In genomic region chr2:12284037-12284436, GRCh38 we compare ENCODE assay signal across 15 cellular contexts.
DNase-seq lines count a peak whose midpoint lies in the region; FAIRE-seq and TF ChIP-seq lines count a peak whose summit lies in the region.
"Had no signal": no experiment of that assay in that cellular context is flagged by ENCODE, and none has a peak within 500 bp of the region (broad histone marks: within the 10 kb centered on the region; RNA-seq: fewer than 3 reads in every experiment).

No MANE protein-coding gene starts in this region.

- peaks cover 2% of the 10 kb centered on the region for H3K27me3 ChIP-seq in mammary epithelial cell (ENCODE audit: insufficient read depth, low read length)
- peaks cover 4% of the 10 kb centered on the region for H3K27me3 ChIP-seq in astrocyte (ENCODE audit: insufficient read depth, low read length)
- H3K27me3 ChIP-seq in tibial nerve = no peaks in the 10 kb centered on the region
- H3K27me3 ChIP-seq: BE2C had no signal

- H3K4me1 ChIP-seq in mammary epithelial cell (ENCODE audit: insufficient read depth, low read length) (peaks cover 21% of the 10 kb centered on the region), astrocyte (ENCODE audit: insufficient read depth, low read length) (peaks cover 2% of the 10 kb centered on the region), tibial nerve (no peaks in the 10 kb centered on the region)

- peaks cover 34% of the 10 kb centered on the region for H3K4me1 Mint-ChIP-seq in MCF 10A (ENCODE audit: insufficient read depth, unreplicated experiment)
- no peaks in the 10 kb centered on the region for H3K4me1 Mint-ChIP-seq in astrocyte (ENCODE audit: low read depth, unreplicated experiment)
- H3K4me1 Mint-ChIP-seq in endothelial cell (ENCODE audit: unreplicated experiment) = no peaks in the 10 kb centered on the region

- H3K9me3 Mint-ChIP-seq in MCF 10A (ENCODE audit: unreplicated experiment) (no peaks in the 10 kb centered on the region), astrocyte (ENCODE audit: unreplicated experiment) (no peaks in the 10 kb centered on the region), endothelial cell (ENCODE audit: unreplicated experiment) (no peaks in the 10 kb centered on the region)
- H3K9me3 Mint-ChIP-seq: CD4-positive, alpha-beta memory T cell; HFFc6 had no signal

- H3K9ac ChIP-seq in mammary epithelial cell (ENCODE audit: insufficient read depth, low read length) (no peak overlapping the region), astrocyte (ENCODE audit: low read length) (no peak overlapping the region)

- no peak for DNase-seq in MCF 10A (ENCODE audit: unreplicated experiment)
- DNase-seq in mammary epithelial cell = no peak
- peak; percentile 51 for DNase-seq in astrocyte (ENCODE audit: low read depth)
- peak; percentile 51 for DNase-seq in fibroblast of mammary gland (ENCODE audit: low read depth)
- DNase-seq in endothelial cell (ENCODE audit: low spot score) = no peak
- no peak for DNase-seq in GM10248 (ENCODE audit: extremely low spot score)
- DNase-seq in tibial nerve (ENCODE audit: low spot score in 2 of 2) = no peak
- DNase-seq: BE2C; CD4-positive, alpha-beta memory T cell; DMS79; HFFc6 had no signal

- H3K79me2 ChIP-seq in mammary epithelial cell (ENCODE audit: insufficient read depth, low read length) (no peaks in the 10 kb centered on the region), astrocyte (ENCODE audit: insufficient read depth, low read length) (no peaks in the 10 kb centered on the region)

- no peaks in the 10 kb centered on the region for H3K27me3 Mint-ChIP-seq in MCF 10A (ENCODE audit: insufficient read depth, unreplicated experiment)
- no peaks in the 10 kb centered on the region for H3K27me3 Mint-ChIP-seq in astrocyte (ENCODE audit: low read depth, unreplicated experiment)
- H3K27me3 Mint-ChIP-seq in endothelial cell (ENCODE audit: unreplicated experiment) = no peaks in the 10 kb centered on the region
- H3K27me3 Mint-ChIP-seq: CD4-positive, alpha-beta memory T cell had no signal

- 84% methylated on average over 5 of the region's 5 CpGs for WGBS in mammary epithelial cell (ENCODE audit: low coverage, missing lambda C conversion rate)
- 58 to 75% methylated on average over 5 of the region's 5 CpGs for WGBS in tibial nerve, 2 donors

- intact Hi-C loops in MCF 10A (cut with micrococcal nuclease) = loop anchor here (10.0 kb wide), 1 partner anchor 431 kb away; the partner anchor contains the start of gene TRIB2
- intact Hi-C loops in mammary epithelial cell (cut with micrococcal nuclease) = no loop called here

- TF ChIP-seq POLR2A in tibial nerve (IDR thresholded peaks at IDR 0.05) = no peak

- H3K36me3 Mint-ChIP-seq in MCF 10A (ENCODE audit: insufficient read depth, unreplicated experiment) (peaks cover 5% of the 10 kb centered on the region), astrocyte (ENCODE audit: low read depth, unreplicated experiment) (no peaks in the 10 kb centered on the region), endothelial cell (ENCODE audit: low read depth, unreplicated experiment) (no peaks in the 10 kb centered on the region)
- H3K36me3 Mint-ChIP-seq: CD4-positive, alpha-beta memory T cell had no signal

- H3K27ac ChIP-seq in mammary epithelial cell (ENCODE audit: insufficient read depth, low read depth, low read length) = no peak overlapping the region
- H3K27ac ChIP-seq in astrocyte (ENCODE audit: low read depth, low read length) = no peak overlapping the region
- H3K27ac ChIP-seq in tibial nerve = no peak overlapping the region
- H3K27ac ChIP-seq: C4-2B had no signal

- no peak for TF ChIP-seq EP300 in tibial nerve (IDR thresholded peaks at IDR 0.05)

- H3K9me3 ChIP-seq in mammary epithelial cell (replicated peaks; ENCODE audit: insufficient read depth, low read length) (no peaks in the 10 kb centered on the region), astrocyte (ENCODE audit: insufficient read depth, low read depth, low read length) (no peaks in the 10 kb centered on the region), tibial nerve (no peaks in the 10 kb centered on the region)
- H3K9me3 ChIP-seq: BE2C had no signal

- peak overlapping the region; percentile 59 for H3K27ac Mint-ChIP-seq in MCF 10A (ENCODE audit: low read depth, unreplicated experiment)
- H3K27ac Mint-ChIP-seq in astrocyte (ENCODE audit: unreplicated experiment) = no peak overlapping the region
- no peak overlapping the region for H3K27ac Mint-ChIP-seq in endothelial cell (ENCODE audit: unreplicated experiment)
- H3K27ac Mint-ChIP-seq: HFFc6 had no signal

- POLR2A ChIA-PET in MCF 10A (lab: Yijun Ruan, JAX) = no interaction called here
- POLR2A ChIA-PET in GM10248 (lab: Yijun Ruan, JAX) = no interaction called here

- FAIRE-seq in astrocyte (lab: Jason Lieb, UNC) = no peak
- FAIRE-seq: GM19239, HepG2, HTR-8/SVneo had no signal

- no peak overlapping the region for H3K4me3 ChIP-seq in mammary epithelial cell (replicated peaks in 1 of 3; ENCODE audit: insufficient read depth in 1 of 3, low read depth in 2 of 3, low read length in 3 of 3)
- H3K4me3 ChIP-seq in astrocyte (ENCODE audit: insufficient read depth, low read depth, low read length) = no peak overlapping the region
- H3K4me3 ChIP-seq in fibroblast of mammary gland (ENCODE audit: control insufficient read depth, low read depth, low read length) = no peak overlapping the region
- H3K4me3 ChIP-seq in tibial nerve = no peak overlapping the region

- H3K4me2 ChIP-seq in mammary epithelial cell (ENCODE audit: insufficient read depth, low read depth, low read length) (no peak overlapping the region), astrocyte (ENCODE audit: low read length) (no peak overlapping the region)

- CTCF ChIA-PET in MCF 10A (lab: Yijun Ruan, JAX) (no interaction called here), mammary epithelial cell (lab: Charles Lee; ENCODE audit: low non-redundant PET) (no interaction called here), GM10248 (lab: Yijun Ruan, JAX) (no interaction called here)

- H3K4me3 Mint-ChIP-seq in MCF 10A (ENCODE audit: unreplicated experiment) = no peak overlapping the region
- no peak overlapping the region for H3K4me3 Mint-ChIP-seq in astrocyte (ENCODE audit: unreplicated experiment)
- H3K4me3 Mint-ChIP-seq in endothelial cell (ENCODE audit: unreplicated experiment) = no peak overlapping the region
- H3K4me3 Mint-ChIP-seq: CD4-positive, alpha-beta memory T cell; HFFc6 had no signal

- BruUV-seq in MCF 10A (replicated peaks; lab: Mats Ljungman, UMichigan) (no TSS peak), mammary epithelial cell (replicated peaks; lab: Mats Ljungman, UMichigan) (no TSS peak)

- H3K36me3 ChIP-seq in mammary epithelial cell (ENCODE audit: insufficient read depth, low read length) = no peaks in the 10 kb centered on the region
- no peaks in the 10 kb centered on the region for H3K36me3 ChIP-seq in astrocyte (ENCODE audit: insufficient read depth, low read length)
- no peaks in the 10 kb centered on the region for H3K36me3 ChIP-seq in tibial nerve
- H3K36me3 ChIP-seq: BE2C had no signal

- H4K20me1 ChIP-seq in mammary epithelial cell (ENCODE audit: insufficient read depth, low read length) (no peaks in the 10 kb centered on the region), astrocyte (ENCODE audit: insufficient read depth, low read length) (no peaks in the 10 kb centered on the region)

- TF ChIP-seq CTCF in MCF 10A (IDR thresholded peaks at IDR 0.05; ENCODE audit: unreplicated experiment) = no peak
- no peak for TF ChIP-seq CTCF in mammary epithelial cell (conservative IDR thresholded peaks at IDR 0.05 in 1 of 2, IDR thresholded peaks at IDR 0.05 in 1 of 2; ENCODE audit: extremely low read depth in 1 of 2, insufficient read depth in 1 of 2, low read depth in 1 of 2, low read length in 2 of 2)
- TF ChIP-seq CTCF in astrocyte (IDR thresholded peaks at IDR 0.05; ENCODE audit: insufficient read depth, low read depth, low read length) = no peak
- TF ChIP-seq CTCF in fibroblast of mammary gland (conservative IDR thresholded peaks at IDR 0.05; ENCODE audit: control insufficient read depth, insufficient read depth, low read depth, low read length) = no peak
- no peak for TF ChIP-seq CTCF in endothelial cell (IDR thresholded peaks at IDR 0.05; ENCODE audit: unreplicated experiment)
- no peak for TF ChIP-seq CTCF in GM10248 (IDR thresholded peaks at IDR 0.05; ENCODE audit: control extremely low read depth, extremely low read depth, low read depth, missing control alignments)
- no peak for TF ChIP-seq CTCF in tibial nerve (IDR thresholded peaks at IDR 0.05)

- H2AFZ ChIP-seq in mammary epithelial cell (ENCODE audit: low read depth, low read length) (no peak overlapping the region), astrocyte (ENCODE audit: low read depth, low read length) (no peak overlapping the region)

- in situ Hi-C loops in mammary epithelial cell (cut with MboI; ENCODE audit: low sequenced_read_pairs in 2 of 2) = no loop called here

- dilution Hi-C loops in mammary epithelial cell (cut with HindIII; ENCODE audit: low sequenced_read_pairs) = no loop called here

Comparison
In these comparisons a context has a peak if more than half of its experiments do, and no peak if none do; other contexts are left out.
1. DNase-seq: peak in astrocyte (single experiment) and fibroblast of mammary gland (single experiment); none in MCF 10A (single experiment), mammary epithelial cell (single experiment), endothelial cell (single experiment), GM10248 (single experiment) and tibial nerve (0 of 2).